In the genomic region with DNA sequence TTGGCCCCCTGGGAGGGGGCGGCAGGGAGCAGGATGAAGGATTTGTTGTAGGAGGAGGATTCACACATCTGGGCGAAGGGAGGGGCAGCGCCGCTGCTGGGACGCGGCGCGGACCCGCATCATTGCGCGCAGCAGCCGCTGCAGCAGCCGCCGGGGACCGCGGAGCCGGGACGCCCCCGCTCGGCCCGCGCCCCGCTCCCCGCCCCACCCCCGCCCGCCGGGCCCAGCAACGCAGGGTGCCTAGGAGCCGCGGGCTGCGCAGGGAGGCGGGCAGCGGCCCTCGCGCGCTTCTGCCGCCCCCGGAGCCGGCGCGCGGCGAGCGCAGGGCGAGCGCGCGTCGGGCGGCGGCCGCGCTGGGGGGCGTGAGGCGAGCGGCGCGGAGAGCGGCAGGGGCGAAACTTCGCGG, we compare ENCODE assay signal across 10 cellular contexts. TPM values are rescaled to one million over a fixed set of nuclear protein-coding genes. Genes with fewer than 3 reads are reported as not detected.
DNase-seq lines count a peak whose midpoint lies in the region; ATAC-seq and TF ChIP-seq lines count a peak whose summit lies in the region.
"Had no signal": no experiment of that assay in that cellular context is flagged by ENCODE, and none has a peak within 500 bp of the region (broad histone marks: within the 10 kb centered on the region; RNA-seq: fewer than 3 reads in every experiment).

No MANE protein-coding gene starts in this region.

- WGBS in sigmoid colon, 2 donors = 0 to 1% methylated on average over 62 of the region's 62 CpGs

- CTCF ChIA-PET in RWPE1 (lab: Yijun Ruan, JAX) = interaction anchor here (1.1 to 3.4 kb wide), 4 partner anchors 15 to 162 kb away, joined by 4 to 24 read pairs (median 4); no protein-coding TSS in a partner anchor

- POLR2A ChIA-PET in RWPE1 (lab: Yijun Ruan, JAX; ENCODE audit: low non-redundant PET) = no interaction called here

- no peak for TF ChIP-seq POLR2A in sigmoid colon (IDR thresholded peaks at IDR 0.05)

- ATAC-seq in GM21737 (IDR thresholded peaks at IDR 0.05; ENCODE audit: unreplicated experiment) = peak; percentile 22
- ATAC-seq: K562 had no signal

- TF ChIP-seq CTCF in GM12864 (IDR thresholded peaks at IDR 0.05; ENCODE audit: low read depth, low read length, missing control alignments) = no peak
- no peak for TF ChIP-seq CTCF in RWPE1 (conservative IDR thresholded peaks at IDR 0.05; ENCODE audit: low read depth)
- TF ChIP-seq CTCF in foreskin fibroblast (IDR thresholded peaks at IDR 0.05; ENCODE audit: low read depth, low read length) = no peak
- no peak for TF ChIP-seq CTCF in sigmoid colon (IDR thresholded peaks at IDR 0.05)

- DNase-seq in GM12864 (ENCODE audit: low read depth) = no peak
- DNase-seq in RWPE1 (ENCODE audit: low spot score) = peak; percentile 8
- DNase-seq in foreskin fibroblast = no peak
- DNase-seq in sigmoid colon = no peak
- no peak for DNase-seq in activated CD4-positive, CD25-positive, alpha-beta regulatory T cell (lab: John Stamatoyannopoulos, UW)
- no peak for DNase-seq in OCI-M2 (lab: John Stamatoyannopoulos, UW; ENCODE audit: unreplicated experiment)
- DNase-seq in globus pallidus (ENCODE audit: low spot score) = no peak

- no peaks in the 10 kb centered on the region for H3K36me3 ChIP-seq in sigmoid colon

- H3K4me3 ChIP-seq in GM12864 (ENCODE audit: low read depth, low read length) = peak overlapping the region; percentile 38
- peak overlapping the region; percentile 33 to 47 for H3K4me3 ChIP-seq in foreskin fibroblast (ENCODE audit: low read depth in 1 of 2, low read length in 2 of 2)
- H3K4me3 ChIP-seq in sigmoid colon = peak overlapping the region; percentile 30 to 57 (median 52)
- H3K4me3 ChIP-seq: K562 had no signal

- no peak for TF ChIP-seq EP300 in sigmoid colon (IDR thresholded peaks at IDR 0.05)

- peaks cover 0 to 27% (median 5%) of the 10 kb centered on the region in 3 donors for H3K27me3 ChIP-seq in sigmoid colon

- H3K27ac ChIP-seq in RWPE1 (no peak overlapping the region; the same call in 1 of the 2 replicates), sigmoid colon (no peak overlapping the region)

- intact Hi-C loops in sigmoid colon (cut with DNase I) = loop anchor here (2.0 to 5.0 kb wide), 2 partner anchors 994 to 1051 kb away; no protein-coding TSS in a partner anchor

- H3K4me1 ChIP-seq in sigmoid colon = peaks cover 0 to 14% (median 11%) of the 10 kb centered on the region in 4 donors

- no peaks in the 10 kb centered on the region for H3K9me3 ChIP-seq in sigmoid colon

RNA-seq across cellular contexts. Expression of gene NKAIN2, which starts 0.2 kb away (rescaled TPM):
- total RNA-seq in sigmoid colon = 1 to 10 TPM in 2 of 4 donors, under 1 TPM in 2; 0.68 to 4.4 (median 0.95) TPM
- polyA plus RNA-seq in sigmoid colon = under 1 TPM in 2 of 3 donors, not detected in 1; under 0.01 to 0.38 TPM
- total RNA-seq: K562, lung microvascular endothelial cell had no signal
- polyA plus RNA-seq: K562 had no signal
